ENCODE assay signal across 1 cellular context in genomic region chr12:9113987-9114309, GRCh38.
A peak's percentile ranks its signal among the peaks of the same experiment; 100 is the strongest.
TF ChIP-seq lines count a peak whose summit lies in the region.

No MANE protein-coding gene starts in this region.

TF ChIP-seq in HepG2, 621 proteins besides CTCF, POLR2A, EP300 and RAD21 (continued from another document and continues in another):
- TF ChIP-seq, protein P1, sequence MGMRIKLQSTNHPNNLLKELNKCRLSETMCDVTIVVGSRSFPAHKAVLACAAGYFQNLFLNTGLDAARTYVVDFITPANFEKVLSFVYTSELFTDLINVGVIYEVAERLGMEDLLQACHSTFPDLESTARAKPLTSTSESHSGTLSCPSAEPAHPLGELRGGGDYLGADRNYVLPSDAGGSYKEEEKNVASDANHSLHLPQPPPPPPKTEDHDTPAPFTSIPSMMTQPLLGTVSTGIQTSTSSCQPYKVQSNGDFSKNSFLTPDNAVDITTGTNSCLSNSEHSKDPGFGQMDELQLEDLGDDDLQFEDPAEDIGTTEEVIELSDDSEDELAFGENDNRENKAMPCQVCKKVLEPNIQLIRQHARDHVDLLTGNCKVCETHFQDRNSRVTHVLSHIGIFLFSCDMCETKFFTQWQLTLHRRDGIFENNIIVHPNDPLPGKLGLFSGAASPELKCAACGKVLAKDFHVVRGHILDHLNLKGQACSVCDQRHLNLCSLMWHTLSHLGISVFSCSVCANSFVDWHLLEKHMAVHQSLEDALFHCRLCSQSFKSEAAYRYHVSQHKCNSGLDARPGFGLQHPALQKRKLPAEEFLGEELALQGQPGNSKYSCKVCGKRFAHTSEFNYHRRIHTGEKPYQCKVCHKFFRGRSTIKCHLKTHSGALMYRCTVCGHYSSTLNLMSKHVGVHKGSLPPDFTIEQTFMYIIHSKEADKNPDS (CRISPR knock-in tag; IDR thresholded peaks at IDR 0.05), result no peak
- no peak for TF ChIP-seq ZNF563 (CRISPR knock-in tag; IDR thresholded peaks at IDR 0.05)
- no peak for TF ChIP-seq ZNF431 (CRISPR knock-in tag; IDR thresholded peaks at IDR 0.05; ENCODE audit: borderline replicate concordance, low read depth)
- no peak for TF ChIP-seq ZSCAN20 (CRISPR knock-in tag; IDR thresholded peaks at IDR 0.05; ENCODE audit: borderline replicate concordance)
- no peak for TF ChIP-seq ZNF282 (IDR thresholded peaks at IDR 0.05; ENCODE audit: partially characterized antibody)
- TF ChIP-seq ZKSCAN5 (CRISPR knock-in tag; IDR thresholded peaks at IDR 0.05), result no peak
- TF ChIP-seq, protein P2, sequence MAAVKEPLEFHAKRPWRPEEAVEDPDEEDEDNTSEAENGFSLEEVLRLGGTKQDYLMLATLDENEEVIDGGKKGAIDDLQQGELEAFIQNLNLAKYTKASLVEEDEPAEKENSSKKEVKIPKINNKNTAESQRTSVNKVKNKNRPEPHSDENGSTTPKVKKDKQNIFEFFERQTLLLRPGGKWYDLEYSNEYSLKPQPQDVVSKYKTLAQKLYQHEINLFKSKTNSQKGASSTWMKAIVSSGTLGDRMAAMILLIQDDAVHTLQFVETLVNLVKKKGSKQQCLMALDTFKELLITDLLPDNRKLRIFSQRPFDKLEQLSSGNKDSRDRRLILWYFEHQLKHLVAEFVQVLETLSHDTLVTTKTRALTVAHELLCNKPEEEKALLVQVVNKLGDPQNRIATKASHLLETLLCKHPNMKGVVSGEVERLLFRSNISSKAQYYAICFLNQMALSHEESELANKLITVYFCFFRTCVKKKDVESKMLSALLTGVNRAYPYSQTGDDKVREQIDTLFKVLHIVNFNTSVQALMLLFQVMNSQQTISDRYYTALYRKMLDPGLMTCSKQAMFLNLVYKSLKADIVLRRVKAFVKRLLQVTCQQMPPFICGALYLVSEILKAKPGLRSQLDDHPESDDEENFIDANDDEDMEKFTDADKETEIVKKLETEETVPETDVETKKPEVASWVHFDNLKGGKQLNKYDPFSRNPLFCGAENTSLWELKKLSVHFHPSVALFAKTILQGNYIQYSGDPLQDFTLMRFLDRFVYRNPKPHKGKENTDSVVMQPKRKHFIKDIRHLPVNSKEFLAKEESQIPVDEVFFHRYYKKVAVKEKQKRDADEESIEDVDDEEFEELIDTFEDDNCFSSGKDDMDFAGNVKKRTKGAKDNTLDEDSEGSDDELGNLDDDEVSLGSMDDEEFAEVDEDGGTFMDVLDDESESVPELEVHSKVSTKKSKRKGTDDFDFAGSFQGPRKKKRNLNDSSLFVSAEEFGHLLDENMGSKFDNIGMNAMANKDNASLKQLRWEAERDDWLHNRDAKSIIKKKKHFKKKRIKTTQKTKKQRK (IDR thresholded peaks at IDR 0.05; ENCODE audit: low read length), result no peak
- TF ChIP-seq SP1 (IDR thresholded peaks at IDR 0.05), result no peak
- no peak for TF ChIP-seq SP1 (CRISPR knock-in tag; IDR thresholded peaks at IDR 0.05)
- no peak for TF ChIP-seq SP2 (CRISPR knock-in tag; IDR thresholded peaks at IDR 0.05)
- TF ChIP-seq, protein P3, sequence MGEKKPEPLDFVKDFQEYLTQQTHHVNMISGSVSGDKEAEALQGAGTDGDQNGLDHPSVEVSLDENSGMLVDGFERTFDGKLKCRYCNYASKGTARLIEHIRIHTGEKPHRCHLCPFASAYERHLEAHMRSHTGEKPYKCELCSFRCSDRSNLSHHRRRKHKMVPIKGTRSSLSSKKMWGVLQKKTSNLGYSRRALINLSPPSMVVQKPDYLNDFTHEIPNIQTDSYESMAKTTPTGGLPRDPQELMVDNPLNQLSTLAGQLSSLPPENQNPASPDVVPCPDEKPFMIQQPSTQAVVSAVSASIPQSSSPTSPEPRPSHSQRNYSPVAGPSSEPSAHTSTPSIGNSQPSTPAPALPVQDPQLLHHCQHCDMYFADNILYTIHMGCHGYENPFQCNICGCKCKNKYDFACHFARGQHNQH (CRISPR knock-in tag; IDR thresholded peaks at IDR 0.05), result no peak
- no peak for TF ChIP-seq IRF9 (CRISPR knock-in tag; IDR thresholded peaks at IDR 0.05; ENCODE audit: borderline replicate concordance)
- TF ChIP-seq CEBPG (CRISPR knock-in tag; IDR thresholded peaks at IDR 0.05), result peak; percentile 85
- no peak for TF ChIP-seq ZSCAN22 (CRISPR knock-in tag; IDR thresholded peaks at IDR 0.05)
- TF ChIP-seq TMF1 (CRISPR knock-in tag; IDR thresholded peaks at IDR 0.05; ENCODE audit: low read depth), result no peak
- peak; percentile 73; the same call in 1 of the 2 replicates for TF ChIP-seq CBFB (CRISPR knock-in tag; IDR thresholded peaks at IDR 0.05)
- TF ChIP-seq ZNF674 (CRISPR knock-in tag; IDR thresholded peaks at IDR 0.05; ENCODE audit: low read depth), result no peak
- no peak for TF ChIP-seq ZNF709 (CRISPR knock-in tag; IDR thresholded peaks at IDR 0.05)
- no peak for TF ChIP-seq ZNF607 (CRISPR knock-in tag; IDR thresholded peaks at IDR 0.05; ENCODE audit: borderline replicate concordance)
- no peak for TF ChIP-seq ZBTB42 (CRISPR knock-in tag; IDR thresholded peaks at IDR 0.05)
- no peak for TF ChIP-seq TBX3 (IDR thresholded peaks at IDR 0.05; ENCODE audit: borderline replicate concordance)
- TF ChIP-seq IKZF4 (CRISPR knock-in tag; IDR thresholded peaks at IDR 0.05; ENCODE audit: borderline replicate concordance, low read depth, not compliant biosample characterization), result no peak
- TF ChIP-seq AGO1 (IDR thresholded peaks at IDR 0.05; ENCODE audit: low read depth, low read length, poor library complexity, severe bottlenecking), result no peak
- peak; percentile 52; the same call in 1 of the 2 replicates for TF ChIP-seq FOXK1 (CRISPR knock-in tag; IDR thresholded peaks at IDR 0.05; ENCODE audit: borderline replicate concordance, low read depth)
- TF ChIP-seq RCOR2 (CRISPR knock-in tag; IDR thresholded peaks at IDR 0.05), result 0 out of 2 replicates have a peak, but pooled peaks have one; percentile 49
- no peak for TF ChIP-seq FOSL1 (CRISPR knock-in tag; IDR thresholded peaks at IDR 0.05; ENCODE audit: borderline replicate concordance)
- no peak for TF ChIP-seq ZSCAN12 (CRISPR knock-in tag; IDR thresholded peaks at IDR 0.05)
- no peak for TF ChIP-seq ZNF775 (CRISPR knock-in tag; IDR thresholded peaks at IDR 0.05; ENCODE audit: borderline replicate concordance)
- TF ChIP-seq FOXC1 (CRISPR knock-in tag; IDR thresholded peaks at IDR 0.05; ENCODE audit: borderline replicate concordance), result no peak
- TF ChIP-seq, protein P4, sequence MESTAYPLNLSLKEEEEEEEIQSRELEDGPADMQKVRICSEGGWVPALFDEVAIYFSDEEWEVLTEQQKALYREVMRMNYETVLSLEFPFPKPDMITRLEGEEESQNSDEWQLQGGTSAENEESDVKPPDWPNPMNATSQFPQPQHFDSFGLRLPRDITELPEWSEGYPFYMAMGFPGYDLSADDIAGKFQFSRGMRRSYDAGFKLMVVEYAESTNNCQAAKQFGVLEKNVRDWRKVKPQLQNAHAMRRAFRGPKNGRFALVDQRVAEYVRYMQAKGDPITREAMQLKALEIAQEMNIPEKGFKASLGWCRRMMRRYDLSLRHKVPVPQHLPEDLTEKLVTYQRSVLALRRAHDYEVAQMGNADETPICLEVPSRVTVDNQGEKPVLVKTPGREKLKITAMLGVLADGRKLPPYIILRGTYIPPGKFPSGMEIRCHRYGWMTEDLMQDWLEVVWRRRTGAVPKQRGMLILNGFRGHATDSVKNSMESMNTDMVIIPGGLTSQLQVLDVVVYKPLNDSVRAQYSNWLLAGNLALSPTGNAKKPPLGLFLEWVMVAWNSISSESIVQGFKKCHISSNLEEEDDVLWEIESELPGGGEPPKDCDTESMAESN (CRISPR knock-in tag; conservative IDR thresholded peaks at IDR 0.05), result no peak
- no peak for TF ChIP-seq TBP (CRISPR knock-in tag; IDR thresholded peaks at IDR 0.05)
- TF ChIP-seq ZIK1 (CRISPR knock-in tag; IDR thresholded peaks at IDR 0.05; ENCODE audit: borderline replicate concordance, low read depth), result no peak
- no peak for TF ChIP-seq ZNF318 (CRISPR knock-in tag; IDR thresholded peaks at IDR 0.05)
- no peak for TF ChIP-seq HNRNPLL (IDR thresholded peaks at IDR 0.05; ENCODE audit: low read depth, low read length, poor library complexity, severe bottlenecking)
- peak; percentile 90 for TF ChIP-seq HDAC2 (CRISPR knock-in tag; IDR thresholded peaks at IDR 0.05)
- no peak for TF ChIP-seq FOXP1 (IDR thresholded peaks at IDR 0.05)
- peak; percentile 81; the same call in 1 of the 2 replicates for TF ChIP-seq FOXP1 (CRISPR knock-in tag; IDR thresholded peaks at IDR 0.05)
- TF ChIP-seq, protein P5, sequence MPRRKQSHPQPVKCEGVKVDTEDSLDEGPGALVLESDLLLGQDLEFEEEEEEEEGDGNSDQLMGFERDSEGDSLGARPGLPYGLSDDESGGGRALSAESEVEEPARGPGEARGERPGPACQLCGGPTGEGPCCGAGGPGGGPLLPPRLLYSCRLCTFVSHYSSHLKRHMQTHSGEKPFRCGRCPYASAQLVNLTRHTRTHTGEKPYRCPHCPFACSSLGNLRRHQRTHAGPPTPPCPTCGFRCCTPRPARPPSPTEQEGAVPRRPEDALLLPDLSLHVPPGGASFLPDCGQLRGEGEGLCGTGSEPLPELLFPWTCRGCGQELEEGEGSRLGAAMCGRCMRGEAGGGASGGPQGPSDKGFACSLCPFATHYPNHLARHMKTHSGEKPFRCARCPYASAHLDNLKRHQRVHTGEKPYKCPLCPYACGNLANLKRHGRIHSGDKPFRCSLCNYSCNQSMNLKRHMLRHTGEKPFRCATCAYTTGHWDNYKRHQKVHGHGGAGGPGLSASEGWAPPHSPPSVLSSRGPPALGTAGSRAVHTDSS (CRISPR knock-in tag; conservative IDR thresholded peaks at IDR 0.05), result no peak
- no peak for TF ChIP-seq SMC3 (IDR thresholded peaks at IDR 0.05; ENCODE audit: low read length)
- TF ChIP-seq WIZ (CRISPR knock-in tag; IDR thresholded peaks at IDR 0.05), result no peak
- TF ChIP-seq HNF1B (CRISPR knock-in tag; IDR thresholded peaks at IDR 0.05), result no peak
- no peak for TF ChIP-seq ZFP90 (CRISPR knock-in tag; IDR thresholded peaks at IDR 0.05; ENCODE audit: borderline replicate concordance)
- TF ChIP-seq SIN3A (IDR thresholded peaks at IDR 0.05; ENCODE audit: borderline replicate concordance, low read depth, low read length), result no peak
- TF ChIP-seq MYNN (CRISPR knock-in tag; IDR thresholded peaks at IDR 0.05; ENCODE audit: low read depth), result no peak
- peak; percentile 77; the same call in 1 of the 2 replicates for TF ChIP-seq SOX5 (CRISPR knock-in tag; IDR thresholded peaks at IDR 0.05; ENCODE audit: borderline replicate concordance)
